In genomic region chr15:50463423-50464358, GRCh38 we compare ENCODE assay signal across 13 cellular contexts. TPM values are rescaled to one million over a fixed set of nuclear protein-coding genes. Genes with fewer than 3 reads are reported as not detected.
DNase-seq lines count a peak whose midpoint lies in the region; ATAC-seq and TF ChIP-seq lines count a peak whose summit lies in the region.
"Had no signal": no experiment of that assay in that cellular context is flagged by ENCODE, and none has a peak within 500 bp of the region (broad histone marks: within the 10 kb centered on the region; RNA-seq: fewer than 3 reads in every experiment).

No MANE protein-coding gene starts in this region.

- H3K79me2 ChIP-seq in GM23248 (ENCODE audit: insufficient read depth) (peaks cover 15% of the 10 kb centered on the region), fibroblast of lung (ENCODE audit: control insufficient read depth, insufficient read depth, low read length) (no peaks in the 10 kb centered on the region)

- H2AFZ ChIP-seq in GM23248 (no peak overlapping the region), fibroblast of lung (ENCODE audit: low read length) (no peak overlapping the region)

- H3K4me1 ChIP-seq in GM23248 (ENCODE audit: insufficient read depth) (0 out of 2 replicates have a peak, but pooled peaks cover under 1% of the 10 kb centered on the region), fibroblast of lung (ENCODE audit: control insufficient read depth, extremely low read depth, insufficient read depth, low read length) (no peaks in the 10 kb centered on the region)
- H3K4me1 ChIP-seq: tibial artery had no signal

- no peak for ATAC-seq in HG02870 (IDR thresholded peaks at IDR 0.05; ENCODE audit: unreplicated experiment)

- DNase-seq in GM23248 (peak; percentile 21), fibroblast of lung (ENCODE audit: low read depth in 2 of 2) (peak; percentile 38 to 67), smooth muscle cell of the brain vasculature (ENCODE audit: low read depth, low spot score) (peak; percentile 26), NOMO-1 treated with dmso at 0.1 percent for 144 hours (lab: John Stamatoyannopoulos, UW; ENCODE audit: unreplicated experiment) (no peak), NOMO-1 (lab: John Stamatoyannopoulos, UW; ENCODE audit: unreplicated experiment in 2 of 2) (no peak)
- DNase-seq: activated naive CD4-positive, alpha-beta T cell treated with anti-CD3 and anti-CD28 coated beads, Interleukin-2, amount 10 ng/mL, durations not matched to agents 7 days and 5 days; DND-41; ovary; SHP77; tibial artery had no signal

- H3K27me3 ChIP-seq in GM23248 (replicated peaks; ENCODE audit: insufficient read depth) (no peaks in the 10 kb centered on the region), fibroblast of lung (ENCODE audit: control insufficient read depth, insufficient read depth, low read length) (no peaks in the 10 kb centered on the region)
- H3K27me3 ChIP-seq: ovary, tibial artery had no signal

- H3K9me2 ChIP-seq in GM23248 (ENCODE audit: insufficient read depth) = no peaks in the 10 kb centered on the region

- no peak for TF ChIP-seq CTCF in VCaP (conservative IDR thresholded peaks at IDR 0.05)
- TF ChIP-seq CTCF in fibroblast of lung (conservative IDR thresholded peaks at IDR 0.05 in 1 of 2, IDR thresholded peaks at IDR 0.05 in 1 of 2; ENCODE audit: low read depth in 1 of 2, low read length in 2 of 2) = no peak

- H3K27ac ChIP-seq in GM23248 (no peak overlapping the region), VCaP (peak overlapping the region; percentile 31), fibroblast of lung (ENCODE audit: insufficient read depth, low read length) (no peak overlapping the region)
- H3K27ac ChIP-seq: epithelial cell of prostate, ovary, tibial artery had no signal

- H3K36me3 ChIP-seq in GM23248 (ENCODE audit: low read depth) (peaks cover 22% of the 10 kb centered on the region; the same call in 1 of the 2 replicates), fibroblast of lung (ENCODE audit: control insufficient read depth, insufficient read depth, low read length) (peaks cover 2% of the 10 kb centered on the region)
- H3K36me3 ChIP-seq: ovary had no signal

- no peak overlapping the region for H3K4me2 ChIP-seq in GM23248 (ENCODE audit: unreplicated experiment)
- H3K4me2 ChIP-seq in fibroblast of lung (ENCODE audit: extremely low read depth, insufficient read depth, low read length) = no peak overlapping the region

- H3K9ac ChIP-seq in GM23248 (no peak overlapping the region), fibroblast of lung (ENCODE audit: insufficient read depth, low read length) (no peak overlapping the region)

- 46 to 54% methylated on average over 2 of the region's 2 CpGs for WGBS in GM23248 (ENCODE audit: low coverage in 1 of 2, low lambda C conversion rate in 2 of 2, missing lambda C conversion rate in 2 of 2), 2 experiments

- H3K4me3 ChIP-seq in GM23248 (no peak overlapping the region), fibroblast of lung (replicated peaks in 1 of 4; ENCODE audit: control extremely low read depth in 1 of 4, insufficient read depth in 1 of 4, low read depth in 3 of 4, low read length in 4 of 4) (no peak overlapping the region)
- H3K4me3 ChIP-seq: ovary, tibial artery had no signal

- H3K9me3 ChIP-seq in GM23248 (ENCODE audit: low read depth) = no peaks in the 10 kb centered on the region
- H3K9me3 ChIP-seq in fibroblast of lung (ENCODE audit: control insufficient read depth, insufficient read depth, low read depth, low read length) = no peaks in the 10 kb centered on the region
- H3K9me3 ChIP-seq: ovary, tibial artery had no signal

- in situ Hi-C loops in GM23248 (cut with MboI) = loop anchor here (10.0 kb wide), 1 partner anchor 61 kb away; no protein-coding TSS in a partner anchor

- H3F3A ChIP-seq in GM23248 (ENCODE audit: insufficient read depth) = 0 out of 2 replicates have a peak, but pooled peaks cover 3% of the 10 kb centered on the region

- H4K20me1 ChIP-seq in GM23248 (ENCODE audit: insufficient read depth) (no peaks in the 10 kb centered on the region), fibroblast of lung (ENCODE audit: control insufficient read depth, extremely low read depth, insufficient read depth, low read length) (no peaks in the 10 kb centered on the region)

RNA-seq across cellular contexts. Expression of gene USP8, which starts 39.5 kb away (rescaled TPM):
- total RNA-seq in GM23248 (2014; rRNA removed; shearing (Covaris generic)) = 29.8 and 32.1 TPM in 2 replicates
- polyA plus RNA-seq in GM23248 (2016; fragmentation: Nextera tagmentation; extraction: Ambion mirVana) (56.2 and 57.2 TPM in 2 replicates), fibroblast of lung (47.6 and 58.5 TPM in 2 replicates)
- total RNA-seq in fibroblast of lung = 37.8 and 52.2 TPM in 2 replicates
- polyA plus RNA-seq in fibroblast of lung (2012) = 30.5 and 34.5 TPM in 2 replicates
- polyA minus RNA-seq in fibroblast of lung (ENCODE audit: low replicate concordance) = 31.0 and 38.3 TPM in 2 replicates

Comparison
In these comparisons a context has a peak if more than half of its experiments do, and no peak if none do; other contexts are left out.
1. DNase-seq: peak in GM23248 (single experiment), fibroblast of lung (2 of 2) and smooth muscle cell of the brain vasculature (single experiment); none in NOMO-1 treated with dmso at 0.1 percent for 144 hours (single experiment) and NOMO-1 (0 of 2).